1 cellular context compared by ENCODE assay signal in the genomic region with DNA sequence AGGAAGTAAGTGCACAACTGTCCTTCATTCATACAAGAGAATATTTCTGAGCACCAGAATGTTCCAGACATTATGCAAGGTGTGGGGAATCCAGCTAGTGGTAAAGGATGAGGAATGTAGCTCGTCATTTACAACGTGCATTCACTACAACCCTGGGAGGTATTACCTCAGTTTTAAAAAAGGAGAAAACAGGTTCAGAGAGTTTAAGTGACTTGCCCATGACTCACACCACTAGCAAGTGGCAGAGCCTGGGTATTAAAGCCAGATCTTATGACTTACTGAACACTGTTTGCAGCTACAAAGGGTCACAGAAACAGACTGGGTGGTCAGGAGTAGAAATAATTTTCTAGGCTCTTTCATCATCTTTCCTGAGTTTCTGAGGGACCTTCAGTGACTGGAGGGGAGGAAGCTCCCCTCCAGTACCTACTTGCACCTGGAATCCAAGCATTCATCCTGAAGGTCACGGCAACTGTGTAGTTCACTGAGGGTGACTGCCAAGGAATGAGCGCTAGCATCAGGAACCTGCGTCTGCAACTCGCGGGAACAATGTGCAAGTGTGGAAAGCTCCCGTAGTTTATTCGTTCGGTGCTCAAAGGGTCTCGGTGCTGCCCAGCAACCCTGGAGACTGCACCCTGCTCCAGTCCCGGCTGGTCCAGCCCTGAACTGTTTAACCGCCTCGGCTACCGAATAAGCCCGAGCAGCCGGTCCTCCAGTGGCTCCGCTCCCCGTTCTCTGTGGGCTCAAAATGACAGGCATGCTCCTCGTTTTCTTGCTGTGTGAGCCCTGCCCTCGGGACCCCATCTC.
TF ChIP-seq lines count a peak whose summit lies in the region.

No MANE protein-coding gene starts in this region.

TF ChIP-seq in HCT116, 20 proteins besides CTCF, POLR2A, EP300 and RAD21 (continued from another document):
- TF ChIP-seq, protein P1, sequence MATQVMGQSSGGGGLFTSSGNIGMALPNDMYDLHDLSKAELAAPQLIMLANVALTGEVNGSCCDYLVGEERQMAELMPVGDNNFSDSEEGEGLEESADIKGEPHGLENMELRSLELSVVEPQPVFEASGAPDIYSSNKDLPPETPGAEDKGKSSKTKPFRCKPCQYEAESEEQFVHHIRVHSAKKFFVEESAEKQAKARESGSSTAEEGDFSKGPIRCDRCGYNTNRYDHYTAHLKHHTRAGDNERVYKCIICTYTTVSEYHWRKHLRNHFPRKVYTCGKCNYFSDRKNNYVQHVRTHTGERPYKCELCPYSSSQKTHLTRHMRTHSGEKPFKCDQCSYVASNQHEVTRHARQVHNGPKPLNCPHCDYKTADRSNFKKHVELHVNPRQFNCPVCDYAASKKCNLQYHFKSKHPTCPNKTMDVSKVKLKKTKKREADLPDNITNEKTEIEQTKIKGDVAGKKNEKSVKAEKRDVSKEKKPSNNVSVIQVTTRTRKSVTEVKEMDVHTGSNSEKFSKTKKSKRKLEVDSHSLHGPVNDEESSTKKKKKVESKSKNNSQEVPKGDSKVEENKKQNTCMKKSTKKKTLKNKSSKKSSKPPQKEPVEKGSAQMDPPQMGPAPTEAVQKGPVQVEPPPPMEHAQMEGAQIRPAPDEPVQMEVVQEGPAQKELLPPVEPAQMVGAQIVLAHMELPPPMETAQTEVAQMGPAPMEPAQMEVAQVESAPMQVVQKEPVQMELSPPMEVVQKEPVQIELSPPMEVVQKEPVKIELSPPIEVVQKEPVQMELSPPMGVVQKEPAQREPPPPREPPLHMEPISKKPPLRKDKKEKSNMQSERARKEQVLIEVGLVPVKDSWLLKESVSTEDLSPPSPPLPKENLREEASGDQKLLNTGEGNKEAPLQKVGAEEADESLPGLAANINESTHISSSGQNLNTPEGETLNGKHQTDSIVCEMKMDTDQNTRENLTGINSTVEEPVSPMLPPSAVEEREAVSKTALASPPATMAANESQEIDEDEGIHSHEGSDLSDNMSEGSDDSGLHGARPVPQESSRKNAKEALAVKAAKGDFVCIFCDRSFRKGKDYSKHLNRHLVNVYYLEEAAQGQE (IDR thresholded peaks at IDR 0.05; ENCODE audit: low read depth) = no peak
